1 cellular context compared by ENCODE assay signal in genomic region chr5:119269061-119269579, GRCh38.
A peak's percentile ranks its signal among the peaks of the same experiment; 100 is the strongest.
TF ChIP-seq lines count a peak whose summit lies in the region.

No MANE protein-coding gene starts in this region.

TF ChIP-seq in K562, 482 proteins besides CTCF, POLR2A, EP300 and RAD21 (continued from another document and continues in another):
- TF ChIP-seq NKRF (IDR thresholded peaks at IDR 0.05; ENCODE audit: borderline replicate concordance) (no peak), TAF1 (IDR thresholded peaks at IDR 0.05; ENCODE audit: control insufficient read depth, extremely low read depth, insufficient read depth, low read length, severe bottlenecking) (no peak), MLLT1 (IDR thresholded peaks at IDR 0.05) (peak in 1 of 2 experiments; percentile 82; a peak in 2 of 4 replicates), SRSF9 (IDR thresholded peaks at IDR 0.05; ENCODE audit: borderline replicate concordance, low read depth, low read length) (no peak), ARID3A (IDR thresholded peaks at IDR 0.05; ENCODE audit: borderline replicate concordance, low read depth, low read length) (no peak), GTF2A2 (tag; IDR thresholded peaks at IDR 0.05) (no peak), ARHGAP35 (IDR thresholded peaks at IDR 0.05; ENCODE audit: partially characterized antibody) (no peak), ARID4B (CRISPR knock-in tag; IDR thresholded peaks at IDR 0.05) (peak; percentile 57; the same call in 1 of the 2 replicates), ZNF583 (CRISPR knock-in tag; IDR thresholded peaks at IDR 0.05) (no peak), FOXK1 (CRISPR knock-in tag; IDR thresholded peaks at IDR 0.05; ENCODE audit: borderline replicate concordance) (no peak), ETS2 (tag; IDR thresholded peaks at IDR 0.05; ENCODE audit: borderline replicate concordance, poor library complexity, severe bottlenecking) (no peak), ASH1L (IDR thresholded peaks at IDR 0.05; ENCODE audit: borderline replicate concordance, low read depth, partially characterized antibody) (no peak), HEY1 (CRISPR knock-in tag; IDR thresholded peaks at IDR 0.05; ENCODE audit: borderline replicate concordance) (no peak), TAF9B (IDR thresholded peaks at IDR 0.05; ENCODE audit: partially characterized antibody) (no peak), C11orf30 (IDR thresholded peaks at IDR 0.05; ENCODE audit: low read depth) (no peak), ZNF609 (CRISPR knock-in tag; IDR thresholded peaks at IDR 0.05; ENCODE audit: borderline replicate concordance) (no peak), MECOM (CRISPR knock-in tag; IDR thresholded peaks at IDR 0.05) (0 out of 2 replicates have a peak, but pooled peaks have one; percentile 19), THAP12 (CRISPR knock-in tag; IDR thresholded peaks at IDR 0.05) (no peak), ZNF75A (CRISPR knock-in tag; IDR thresholded peaks at IDR 0.05) (no peak), RBM22 (IDR thresholded peaks at IDR 0.05; ENCODE audit: low read depth, low read length, poor library complexity, severe bottlenecking) (no peak), MTF1 (CRISPR knock-in tag; IDR thresholded peaks at IDR 0.05; ENCODE audit: borderline replicate concordance) (no peak), CTCFL (IDR thresholded peaks at IDR 0.05; ENCODE audit: borderline replicate concordance, insufficient read depth, low read depth, low read length, poor library complexity, severe bottlenecking) (no peak), BRCA1 (IDR thresholded peaks at IDR 0.05) (no peak), BRCA1 (CRISPR knock-in tag; IDR thresholded peaks at IDR 0.05) (no peak), TBL1XR1 (IDR thresholded peaks at IDR 0.05; ENCODE audit: low read length in 2 of 2) (peak in 1 of 2 experiments; percentile 12; a peak in 1 of 4 replicates), RFX1 (IDR thresholded peaks at IDR 0.05) (no peak), DACH1 (IDR thresholded peaks at IDR 0.05; ENCODE audit: partially characterized antibody) (no peak), KDM5B (IDR thresholded peaks at IDR 0.05; ENCODE audit: insufficient replicate concordance, low read depth, low read length) (peak; percentile 5), E4F1 (CRISPR knock-in tag; IDR thresholded peaks at IDR 0.05; ENCODE audit: borderline replicate concordance) (no peak), ZFPM2 (CRISPR knock-in tag; IDR thresholded peaks at IDR 0.05) (no peak), ZNF512 (tag; IDR thresholded peaks at IDR 0.05) (no peak), HCFC1 (IDR thresholded peaks at IDR 0.05; ENCODE audit: low read depth, low read length) (no peak)
